8 cellular contexts compared by ENCODE assay signal in genomic region chr11:66957971-66958231, GRCh38. TPM values are rescaled to one million over a fixed set of nuclear protein-coding genes. Genes with fewer than 3 reads are reported as not detected.
DNase-seq lines count a peak whose midpoint lies in the region; ATAC-seq and TF ChIP-seq lines count a peak whose summit lies in the region.

No MANE protein-coding gene starts in this region.

- no peak for DNase-seq in Calu3
- no peak for DNase-seq in WTC11 (ENCODE audit: low spot score)
- no peak for DNase-seq in left ventricle myocardium inferior
- DNase-seq in central memory CD4-positive, alpha-beta T cell: no peak
- no peak for DNase-seq in Karpas-422

- CTCF ChIA-PET in Calu3 (lab: Charles Lee): no interaction called here
- CTCF ChIA-PET in HEK293 (lab: Yijun Ruan, JAX): interaction anchor here (0.6 kb wide), 1 partner anchor 14 kb away, joined by 3 read pairs; no protein-coding TSS in a partner anchor
- CTCF ChIA-PET in WTC11 (lab: Charles Lee): interaction anchor here (1.0 to 4.4 kb wide), 9 partner anchors 14 to 106 kb away, joined by 4 to 29 read pairs (median 11); partner anchors contain the start of genes C11orf86 and SYT12

- H3K9ac ChIP-seq in skeletal muscle satellite cell (ENCODE audit: low read depth, low read length) (peak overlapping the region; percentile 47), Karpas-422 (ENCODE audit: low read length) (no peak overlapping the region)

- H3K9me2 ChIP-seq in Karpas-422 (replicated peaks; ENCODE audit: insufficient read depth, low read length): no peaks in the 10 kb centered on the region

- H3K27ac Mint-ChIP-seq in Calu3 (ENCODE audit: unreplicated experiment): peak overlapping the region; percentile 64
- H3K27ac Mint-ChIP-seq in WTC11: peak overlapping the region; percentile 94

- H3K27me3 Mint-ChIP-seq in Calu3 (ENCODE audit: unreplicated experiment) (no peaks in the 10 kb centered on the region), WTC11 (ENCODE audit: low read depth) (peaks cover 17% of the 10 kb centered on the region)

- POLR2A ChIA-PET in HEK293 (lab: Yijun Ruan, JAX): interaction anchor here (1.4 kb wide), 1 partner anchor 102 kb away, joined by 5 read pairs; no protein-coding TSS in a partner anchor
- POLR2A ChIA-PET in WTC11 (lab: Charles Lee): interaction anchor here (1.5 to 1.9 kb wide), 2 partner anchors 64 to 115 kb away, joined by 5 to 6 read pairs; partner anchors contain the start of gene RCE1

- ATAC-seq in WTC11 (peak; percentile 5), GM21825 (IDR thresholded peaks at IDR 0.05; ENCODE audit: unreplicated experiment) (no peak)

- H3K36me3 Mint-ChIP-seq in Calu3 (ENCODE audit: insufficient read depth, unreplicated experiment) (peaks cover 30% of the 10 kb centered on the region), WTC11 (peaks cover 2% of the 10 kb centered on the region; the same call in 1 of the 2 replicates)

- H3K36me3 ChIP-seq in HEK293 (ENCODE audit: control insufficient read depth in 2 of 2, insufficient read depth in 1 of 2, low read length in 2 of 2) (no peaks in the 10 kb centered on the region), left ventricle myocardium inferior (no peaks in the 10 kb centered on the region), skeletal muscle satellite cell (ENCODE audit: insufficient read depth, low read length) (no peaks in the 10 kb centered on the region), Karpas-422 (ENCODE audit: insufficient read depth, low read length) (no peaks in the 10 kb centered on the region)

- H3K4me1 ChIP-seq in HEK293 (ENCODE audit: control insufficient read depth, insufficient read depth, low read length) (no peaks in the 10 kb centered on the region), left ventricle myocardium inferior (peaks cover 13% of the 10 kb centered on the region), skeletal muscle satellite cell (ENCODE audit: control insufficient read depth, insufficient read depth, low read length) (peaks cover 23% of the 10 kb centered on the region), Karpas-422 (ENCODE audit: low read length) (no peaks in the 10 kb centered on the region)

- peak overlapping the region; percentile 80 for H3K4me2 ChIP-seq in skeletal muscle satellite cell (ENCODE audit: low read length)
- H3K4me2 ChIP-seq in Karpas-422 (ENCODE audit: low read depth, low read length, poor library complexity, severe bottlenecking): no peak overlapping the region

- no peak for TF ChIP-seq CTCF in Calu3 (IDR thresholded peaks at IDR 0.05; ENCODE audit: unreplicated experiment)
- no peak for TF ChIP-seq CTCF in HEK293 (tag by site-specific recombination; IDR thresholded peaks at IDR 0.05)
- TF ChIP-seq CTCF in WTC11 (IDR thresholded peaks at IDR 0.05): no peak
- TF ChIP-seq CTCF in left ventricle myocardium inferior (IDR thresholded peaks at IDR 0.05; ENCODE audit: borderline replicate concordance): no peak

- no TSS peak for BruUV-seq in Calu3 (replicated peaks; lab: Mats Ljungman, UMichigan)

- peaks cover 38% of the 10 kb centered on the region for H3K4me1 Mint-ChIP-seq in Calu3 (ENCODE audit: low read depth, unreplicated experiment)
- peaks cover 26% of the 10 kb centered on the region for H3K4me1 Mint-ChIP-seq in WTC11

- H4K20me1 ChIP-seq in Karpas-422 (ENCODE audit: insufficient read depth, low read depth, low read length): no peaks in the 10 kb centered on the region

- no peaks in the 10 kb centered on the region for H3K27me3 ChIP-seq in left ventricle myocardium inferior (ENCODE audit: low read depth)
- no peaks in the 10 kb centered on the region for H3K27me3 ChIP-seq in skeletal muscle satellite cell (ENCODE audit: control insufficient read depth, insufficient read depth, low read length)
- no peaks in the 10 kb centered on the region for H3K27me3 ChIP-seq in Karpas-422 (ENCODE audit: low read length)

- peak overlapping the region; percentile 68 for H3K4me3 Mint-ChIP-seq in Calu3 (ENCODE audit: low read depth, unreplicated experiment)
- H3K4me3 Mint-ChIP-seq in WTC11: peak overlapping the region; percentile 87

- intact Hi-C loops in Calu3 (cut with micrococcal nuclease; ENCODE audit: unreplicated experiment) (loop anchor here (10.0 kb wide), 1 partner anchor 63 kb away; no protein-coding TSS in a partner anchor), left ventricle myocardium inferior (cut with micrococcal nuclease) (no loop called here)

- H3K27ac ChIP-seq in HEK293 (ENCODE audit: extremely low read depth, low read depth, low read length) (no peak overlapping the region), left ventricle myocardium inferior (replicated peaks) (peak overlapping the region; percentile 88), Karpas-422 (ENCODE audit: low read length) (no peak overlapping the region)

- no peaks in the 10 kb centered on the region for H3K79me2 ChIP-seq in Karpas-422 (ENCODE audit: low read length)

- H3K9me3 Mint-ChIP-seq in Calu3 (ENCODE audit: low read depth, unreplicated experiment): peaks cover 3% of the 10 kb centered on the region
- no peaks in the 10 kb centered on the region for H3K9me3 Mint-ChIP-seq in WTC11

- H2AFZ ChIP-seq in Karpas-422 (ENCODE audit: low read length): no peak overlapping the region

- H3K4me3 ChIP-seq in HEK293 (ENCODE audit: low read depth, low read length): peak overlapping the region; percentile 81
- H3K4me3 ChIP-seq in left ventricle myocardium inferior: peak overlapping the region; percentile 77
- peak overlapping the region; percentile 79 for H3K4me3 ChIP-seq in skeletal muscle satellite cell (ENCODE audit: low read length)
- no peak overlapping the region for H3K4me3 ChIP-seq in Karpas-422 (ENCODE audit: low read length)

- H3K9me3 ChIP-seq in HEK293 (ENCODE audit: control insufficient read depth, insufficient read depth, low read depth, low read length): no peaks in the 10 kb centered on the region
- no peaks in the 10 kb centered on the region for H3K9me3 ChIP-seq in left ventricle myocardium inferior (replicated peaks)
- no peaks in the 10 kb centered on the region for H3K9me3 ChIP-seq in skeletal muscle satellite cell (replicated peaks; ENCODE audit: low read length)
- no peaks in the 10 kb centered on the region for H3K9me3 ChIP-seq in Karpas-422 (ENCODE audit: low read length)

TF ChIP-seq in HEK293, 187 proteins besides CTCF, POLR2A, EP300 and RAD21 (continues in another document):
- no peak for TF ChIP-seq ZNF654 (tag by site-specific recombination; IDR thresholded peaks at IDR 0.05; ENCODE audit: low read depth)
- TF ChIP-seq YY1 (tag by site-specific recombination; IDR thresholded peaks at IDR 0.05): no peak
- no peak for TF ChIP-seq ZNF133 (tag by site-specific recombination; IDR thresholded peaks at IDR 0.05)
- TF ChIP-seq BCL11A (tag by site-specific recombination; IDR thresholded peaks at IDR 0.05; ENCODE audit: low read depth): no peak
- TF ChIP-seq INSM2 (tag by site-specific recombination; IDR thresholded peaks at IDR 0.05): no peak
- TF ChIP-seq ZNF274 (IDR thresholded peaks at IDR 0.05; ENCODE audit: low read length): no peak
- TF ChIP-seq ZNF274 (tag by site-specific recombination; IDR thresholded peaks at IDR 0.05; ENCODE audit: borderline replicate concordance): no peak
- TF ChIP-seq SP7 (tag by site-specific recombination; IDR thresholded peaks at IDR 0.05): no peak

TF ChIP-seq in WTC11, 78 proteins besides CTCF, POLR2A, EP300 and RAD21 (continues in another document):
- 0 out of 2 replicates have a peak, but pooled peaks have one; percentile 65 for TF ChIP-seq ZNF281 (CRISPR knock-in tag; IDR thresholded peaks at IDR 0.05)
- no peak for TF ChIP-seq TCF7 (CRISPR knock-in tag; IDR thresholded peaks at IDR 0.05; ENCODE audit: low read depth)
- TF ChIP-seq ZNF121 (CRISPR knock-in tag; IDR thresholded peaks at IDR 0.05): no peak
- TF ChIP-seq MLX (CRISPR knock-in tag; IDR thresholded peaks at IDR 0.05): no peak

RNA-seq across cellular contexts. Expression of gene PC, which starts 0.3 kb away (rescaled TPM):
- total RNA-seq in Calu3 (2022): 40.0 and 40.5 TPM in 2 replicates
- 22.1 to 27.2 TPM (median 25.6 TPM) in 3 replicates for total RNA-seq in WTC11 (2021)
- 10.3 TPM for total RNA-seq in left ventricle myocardium inferior
- total RNA-seq in skeletal muscle satellite cell (2012; rRNA removed): 17.2 and 17.5 TPM in 2 replicates
- 0.14 TPM in 1 of 2 replicates, not detected in the other for total RNA-seq in Karpas-422 (2014; rRNA removed; shearing (Covaris generic); ENCODE audit: low replicate concordance)

RNA-seq across cellular contexts. Expression of gene C11orf86, which starts 17.2 kb away (rescaled TPM):
- total RNA-seq in Calu3 (2022): not detected in 2 replicates
- total RNA-seq in WTC11 (2021): 0.44 to 0.87 TPM (median 0.68 TPM) in 3 replicates
- not detected for total RNA-seq in left ventricle myocardium inferior
- not detected in 2 replicates for total RNA-seq in skeletal muscle satellite cell (2012; rRNA removed)
- total RNA-seq in Karpas-422 (2014; rRNA removed; shearing (Covaris generic); ENCODE audit: low replicate concordance): not detected in 2 replicates
